7 cellular contexts compared by ENCODE assay signal in genomic region chr9:128702949-128703615, GRCh38. TPM values are rescaled to one million over a fixed set of nuclear protein-coding genes. Genes with fewer than 3 reads are reported as not detected.
A peak's percentile ranks its signal among the peaks of the same experiment; 100 is the strongest.
DNase-seq lines count a peak whose midpoint lies in the region; ATAC-seq and TF ChIP-seq lines count a peak whose summit lies in the region.

No MANE protein-coding gene starts in this region.

- no peak for TF ChIP-seq CTCF in glutamatergic neuron (IDR thresholded peaks at IDR 0.05; ENCODE audit: partially characterized antibody, unreplicated experiment)

- no peaks in the 10 kb centered on the region for H3K36me3 Mint-ChIP-seq in activated T-cell treated with anti-CD3 and anti-CD28 coated beads, Interleukin-2, amount 50 U/mL, for 4 hours (ENCODE audit: insufficient read depth)
- H3K36me3 Mint-ChIP-seq in glutamatergic neuron (ENCODE audit: unreplicated experiment), result no peaks in the 10 kb centered on the region

- no peak overlapping the region; the same call in 1 of the 2 replicates for H3K9ac ChIP-seq in HUES48 (ENCODE audit: low read depth, low read length)

- no peaks in the 10 kb centered on the region for H3K27me3 ChIP-seq in HUES48 (ENCODE audit: control insufficient read depth, insufficient read depth, low read length)

- H3K36me3 ChIP-seq in HUES48 (ENCODE audit: control insufficient read depth, insufficient read depth, low read length), result peaks cover 13% of the 10 kb centered on the region

- H3K4me3 Mint-ChIP-seq in activated T-cell treated with anti-CD3 and anti-CD28 coated beads, Interleukin-2, amount 50 U/mL, for 4 hours, result peak overlapping the region; percentile 74
- H3K4me3 Mint-ChIP-seq in glutamatergic neuron (ENCODE audit: unreplicated experiment), result peak overlapping the region; percentile 67

- H3K27me3 Mint-ChIP-seq in activated T-cell treated with anti-CD3 and anti-CD28 coated beads, Interleukin-2, amount 50 U/mL, for 4 hours (ENCODE audit: low read depth), result no peaks in the 10 kb centered on the region
- H3K27me3 Mint-ChIP-seq in glutamatergic neuron (ENCODE audit: unreplicated experiment), result peaks cover 3% of the 10 kb centered on the region

- no peaks in the 10 kb centered on the region for H3K9me3 Mint-ChIP-seq in activated T-cell treated with anti-CD3 and anti-CD28 coated beads, Interleukin-2, amount 50 U/mL, for 4 hours
- H3K9me3 Mint-ChIP-seq in glutamatergic neuron (ENCODE audit: unreplicated experiment), result no peaks in the 10 kb centered on the region

- intact Hi-C loops in posterior vena cava (cut with DNase I), result loop anchor here in 1 of 2 donors (10.0 kb wide), 1 partner anchor 48 kb away; the partner anchor contains the start of gene DYNC2I2

- no peaks in the 10 kb centered on the region for H3K9me3 ChIP-seq in HUES48 (ENCODE audit: control insufficient read depth, insufficient read depth, low read length)

- no peak for DNase-seq in activated T-cell treated with anti-CD3 and anti-CD28 coated beads, Interleukin-2, amount 50 U/mL, for 4 hours
- peak; percentile 35 for DNase-seq in glutamatergic neuron
- peak; percentile 84 for DNase-seq in posterior vena cava (ENCODE audit: low spot score)
- DNase-seq in NCI-H2029 treated with DMSO at 0.1 percent for 48 hours (lab: John Stamatoyannopoulos, UW), result no peak

- no peaks in the 10 kb centered on the region for H3K4me1 ChIP-seq in HUES48 (ENCODE audit: control insufficient read depth, insufficient read depth, low read length)

- no peak overlapping the region for H3K27ac Mint-ChIP-seq in glutamatergic neuron (ENCODE audit: unreplicated experiment)

- peak overlapping the region; percentile 81 for H3K4me3 ChIP-seq in HUES48 (ENCODE audit: low read depth, low read length)

- peaks cover 7% of the 10 kb centered on the region for H3K4me1 Mint-ChIP-seq in activated T-cell treated with anti-CD3 and anti-CD28 coated beads, Interleukin-2, amount 50 U/mL, for 4 hours (ENCODE audit: low read depth)
- H3K4me1 Mint-ChIP-seq in glutamatergic neuron (ENCODE audit: low read depth, unreplicated experiment), result no peaks in the 10 kb centered on the region

- ATAC-seq in GM18502 (IDR thresholded peaks at IDR 0.05; ENCODE audit: poor library complexity, unreplicated experiment) (peak; percentile 30), HG02759 (IDR thresholded peaks at IDR 0.05; ENCODE audit: unreplicated experiment) (no peak)
- ATAC-seq in activated T-cell treated with anti-CD3 and anti-CD28 coated beads, Interleukin-2, amount 50 U/mL, for 4 hours, result peak; percentile 33 to 36

- peak overlapping the region; percentile 67 for H3K27ac ChIP-seq in HUES48 (ENCODE audit: low read depth, low read length)

RNA-seq across cellular contexts. Expression of gene PKN3, which starts 0.8 kb away (rescaled TPM):
- total RNA-seq in activated T-cell treated with anti-CD3 and anti-CD28 coated beads, Interleukin-2, amount 50 U/mL, for 4 hours, result 10 to 100 TPM in 1 of 3 donors, 1 to 10 TPM in 2; 5.5 to 10.1 (median 8.1) TPM
- total RNA-seq in glutamatergic neuron (ENCODE audit: unreplicated experiment) (4.3 TPM), posterior vena cava (10 to 100 TPM in 1 of 2 donors, 1 to 10 TPM in 1; 8.8 to 11.4 TPM)

RNA-seq across cellular contexts. Expression of gene SET, which starts 14.1 kb away (rescaled TPM):
- total RNA-seq in activated T-cell treated with anti-CD3 and anti-CD28 coated beads, Interleukin-2, amount 50 U/mL, for 4 hours, result 100 to 1,000 TPM; 761 to 865 (median 792) TPM
- total RNA-seq in glutamatergic neuron (ENCODE audit: unreplicated experiment), result 387 TPM
- 100 to 1,000 TPM; 189 to 240 TPM for total RNA-seq in posterior vena cava

RNA-seq across cellular contexts. Expression of gene ZDHHC12, which starts 20.8 kb away (rescaled TPM):
- 10 to 100 TPM; 41.7 to 44.9 (median 43.3) TPM for total RNA-seq in activated T-cell treated with anti-CD3 and anti-CD28 coated beads, Interleukin-2, amount 50 U/mL, for 4 hours
- 18.2 TPM for total RNA-seq in glutamatergic neuron (ENCODE audit: unreplicated experiment)
- total RNA-seq in posterior vena cava, result 1 to 10 TPM; 8.3 to 8.6 TPM

RNA-seq across cellular contexts. Expression of gene DYNC2I2, which starts 46.4 kb away (rescaled TPM):
- 10 to 100 TPM; 27.4 to 37.4 (median 32.0) TPM for total RNA-seq in activated T-cell treated with anti-CD3 and anti-CD28 coated beads, Interleukin-2, amount 50 U/mL, for 4 hours
- total RNA-seq in glutamatergic neuron (ENCODE audit: unreplicated experiment) (15.0 TPM), posterior vena cava (10 to 100 TPM; 18.1 to 19.4 TPM)

Comparison
In these comparisons a context has a peak if more than half of its experiments do, and no peak if none do; other contexts are left out.
1. DNase-seq: peak in glutamatergic neuron (single experiment) and posterior vena cava (single experiment); none in activated T-cell treated with anti-CD3 and anti-CD28 coated beads, Interleukin-2, amount 50 U/mL, for 4 hours (single experiment) and NCI-H2029 treated with DMSO at 0.1 percent for 48 hours (single experiment).